In the genomic region with DNA sequence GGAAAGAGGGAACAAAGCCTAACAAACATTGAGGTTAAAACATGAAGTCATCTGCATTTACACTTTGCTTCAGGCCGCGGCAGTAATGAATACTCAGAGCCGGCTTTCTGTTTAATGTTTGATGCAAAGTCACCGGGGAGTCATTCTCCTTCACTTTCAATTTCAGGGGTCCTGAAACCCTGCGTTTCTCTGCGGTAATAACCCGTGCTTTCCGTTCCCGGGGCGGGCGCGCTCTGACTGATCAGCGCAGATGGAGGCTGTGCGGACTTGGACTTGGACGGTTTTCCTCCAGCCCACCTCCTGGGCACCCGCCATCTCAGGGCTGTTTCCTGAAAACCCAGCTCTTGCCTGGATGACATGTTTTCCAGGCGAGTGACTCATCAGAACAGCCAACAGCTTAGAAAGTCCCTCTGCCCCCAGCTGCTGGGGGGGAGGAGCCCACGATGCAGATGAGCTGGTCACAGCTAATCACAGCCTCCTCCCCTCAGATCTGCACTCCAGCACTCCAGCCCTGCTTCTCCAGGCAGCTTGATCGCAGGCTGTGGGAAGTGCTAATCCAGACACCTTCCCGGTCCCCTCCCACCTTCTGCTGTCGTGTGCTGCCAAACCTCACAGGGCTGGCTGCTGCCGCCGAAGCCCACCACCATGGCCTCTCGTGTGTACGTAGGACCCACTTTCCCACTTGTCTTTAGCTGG, we compare ENCODE assay signal across 8 cellular contexts.
DNase-seq lines count a peak whose midpoint lies in the region; ATAC-seq and TF ChIP-seq lines count a peak whose summit lies in the region.

No MANE protein-coding gene starts in this region.

- in situ Hi-C loops in GM13977 (cut with MboI; ENCODE audit: low pct_unique_long_range_greater_than_20kb, low sequenced_read_pairs, unreplicated experiment), result no loop called here

- DNase-seq in GM13977 (ENCODE audit: low spot score) (peak; percentile 95), NCI-H146 treated with DMSO at 0.1 percent for 48 hours (lab: John Stamatoyannopoulos, UW; ENCODE audit: unreplicated experiment) (peak; percentile 97), T1000 (lab: John Stamatoyannopoulos, UW) (peak; percentile 89), astrocyte of the hippocampus (ENCODE audit: low read depth, low spot score) (peak; percentile 99), hypothalamus (lab: John Stamatoyannopoulos, UW) (peak; percentile 21 to 91 (median 70)), renal cortical epithelial cell (ENCODE audit: low read depth) (peak; percentile 98), vagina (ENCODE audit: extremely low spot score in 2 of 2) (peak in 1 of 2 donors; percentile 97)

- intact Hi-C loops in vagina (cut with DNase I), result no loop called here

- peak overlapping the region; percentile 40 to 51 for H3K4me3 ChIP-seq in vagina

- TF ChIP-seq CTCF in GM13977 (IDR thresholded peaks at IDR 0.05; ENCODE audit: extremely low read depth, insufficient read depth, missing control alignments), result no peak
- TF ChIP-seq CTCF in vagina (IDR thresholded peaks at IDR 0.05), result no peak

- no peaks in the 10 kb centered on the region for H3K36me3 ChIP-seq in vagina

- no peaks in the 10 kb centered on the region for H3K27me3 ChIP-seq in vagina

- H3K4me1 ChIP-seq in vagina, result peaks cover 15% of the 10 kb centered on the region

- peak in 1 of 2 donors; percentile 52 for TF ChIP-seq POLR2A in vagina (IDR thresholded peaks at IDR 0.05)

- ATAC-seq in HG02852 (IDR thresholded peaks at IDR 0.05; ENCODE audit: unreplicated experiment), result peak; percentile 80

- peak overlapping the region; percentile 92 for H3K27ac ChIP-seq in vagina

- H3K9me3 ChIP-seq in vagina, result no peaks in the 10 kb centered on the region
